ENCODE assay signal across 16 cellular contexts in the genomic region with DNA sequence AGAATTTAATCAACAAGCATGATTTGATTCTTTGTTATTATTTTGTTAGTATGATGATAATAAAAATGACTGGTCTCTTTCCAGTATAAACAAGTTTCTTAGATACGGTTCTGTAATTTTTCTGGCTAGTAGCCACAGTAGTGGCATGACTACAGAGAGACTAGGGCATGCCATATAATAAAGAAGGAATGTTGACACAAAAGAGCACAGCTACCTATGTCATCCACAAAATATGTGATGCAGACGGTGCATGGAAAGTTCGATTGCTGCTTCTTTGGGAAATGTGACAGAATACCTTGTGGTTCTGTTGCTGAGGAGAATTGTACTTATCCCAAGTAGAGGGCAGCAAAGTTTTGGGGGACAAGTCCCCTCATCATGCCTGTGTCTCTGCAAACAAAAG. TPM values are rescaled to one million over a fixed set of nuclear protein-coding genes. Genes with fewer than 3 reads are reported as not detected.
A peak's percentile ranks its signal among the peaks of the same experiment; 100 is the strongest.
DNase-seq lines count a peak whose midpoint lies in the region; ATAC-seq and TF ChIP-seq lines count a peak whose summit lies in the region.
"Had no signal": no experiment of that assay in that cellular context is flagged by ENCODE, and none has a peak within 500 bp of the region (broad histone marks: within the 10 kb centered on the region; RNA-seq: fewer than 3 reads in every experiment).

No MANE protein-coding gene starts in this region.

- peak; percentile 54 for DNase-seq in AG08396 (ENCODE audit: low spot score)
- DNase-seq in LNCaP clone FGC (ENCODE audit: low read depth) = peak; percentile 77
- DNase-seq in dedifferentiated amniotic fluid mesenchymal stem cell (ENCODE audit: extremely low spot score) = peak; percentile 88
- DNase-seq in lung microvascular endothelial cell (ENCODE audit: low read depth in 2 of 2) = peak; percentile 3 to 82
- DNase-seq in NCI-H1436 treated with DMSO at 0.1 percent for 48 hours (lab: John Stamatoyannopoulos, UW) = no peak
- DNase-seq in GM10248 (ENCODE audit: extremely low spot score) = no peak
- DNase-seq: activated CD4-positive, alpha-beta T cell treated with anti-CD3 and anti-CD28 coated beads for 48 hours; activated naive CD4-positive, alpha-beta T cell treated with Interleukin-2 at 50 U/mL for 16 hours; dorsolateral prefrontal cortex; naive thymus-derived CD8-positive, alpha-beta T cell; NCI-H524 treated with DMSO at 0.1 percent for 48 hours; stimulated activated naive CD4-positive, alpha-beta T cell treated with Interleukin-2 at 50 U/mL for 16 hours had no signal

- no peak for ATAC-seq in HG02678 (IDR thresholded peaks at IDR 0.05; ENCODE audit: unreplicated experiment)
- no peak for ATAC-seq in HG02610 (IDR thresholded peaks at IDR 0.05; ENCODE audit: unreplicated experiment)
- ATAC-seq: HCT116; naive thymus-derived CD8-positive, alpha-beta T cell had no signal

- CTCF ChIA-PET in GM10248 (lab: Yijun Ruan, JAX) = interaction anchor here (0.9 to 2.7 kb wide), 4 partner anchors 13 to 38 kb away, joined by 3 to 9 read pairs (median 4); no protein-coding TSS in a partner anchor

- no peak for TF ChIP-seq CTCF in LNCaP clone FGC (IDR thresholded peaks at IDR 0.05; ENCODE audit: control insufficient read depth, extremely low read depth, insufficient read depth)
- TF ChIP-seq CTCF in GM10248 (IDR thresholded peaks at IDR 0.05; ENCODE audit: control extremely low read depth, extremely low read depth, low read depth, missing control alignments) = no peak

- POLR2A ChIA-PET in GM10248 (lab: Yijun Ruan, JAX) = no interaction called here

- no peak overlapping the region for H3K4me3 ChIP-seq in LNCaP clone FGC (ENCODE audit: low read depth, low read length)
- H3K4me3 ChIP-seq: BLaER1 treated with 17β-estradiol and CSF1 and Interleukin-3, amounts not matched to agents 10 nM and 100 nM; dorsolateral prefrontal cortex had no signal

RNA-seq across cellular contexts. Expression of a gene that starts 26.1 kb away (rescaled TPM):
- total RNA-seq in lung microvascular endothelial cell = 1.1 and 1.6 TPM in 2 replicates

Comparison
In these comparisons a context has a peak if more than half of its experiments do, and no peak if none do; other contexts are left out.
1. DNase-seq: peak in AG08396 (single experiment), LNCaP clone FGC (single experiment), dedifferentiated amniotic fluid mesenchymal stem cell (single experiment) and lung microvascular endothelial cell (2 of 2); none in NCI-H1436 treated with DMSO at 0.1 percent for 48 hours (single experiment) and GM10248 (single experiment).